ENCODE assay signal across 11 cellular contexts in genomic region chrX:23803931-23804381, GRCh38. TPM values are rescaled to one million over a fixed set of nuclear protein-coding genes. Genes with fewer than 3 reads are reported as not detected.
DNase-seq lines count a peak whose midpoint lies in the region; ATAC-seq, FAIRE-seq and TF ChIP-seq lines count a peak whose summit lies in the region.
"Had no signal": no experiment of that assay in that cellular context is flagged by ENCODE, and none has a peak within 500 bp of the region (broad histone marks: within the 10 kb centered on the region; RNA-seq: fewer than 3 reads in every experiment).

No MANE protein-coding gene starts in this region.

- no peak overlapping the region for H3K27ac Mint-ChIP-seq in CD4-positive, alpha-beta memory T cell
- no peak overlapping the region for H3K27ac Mint-ChIP-seq in CD4-positive, alpha-beta T cell

- H3K4me3 Mint-ChIP-seq in CD4-positive, alpha-beta memory T cell: no peak overlapping the region
- no peak overlapping the region for H3K4me3 Mint-ChIP-seq in CD4-positive, alpha-beta T cell

- H3K23me2 ChIP-seq in H1 (ENCODE audit: low read depth, low read length): no peaks in the 10 kb centered on the region

- no peak overlapping the region for H3K4ac ChIP-seq in H1 (replicated peaks; ENCODE audit: insufficient read length, low read depth, low read length)

- H4K20me1 ChIP-seq in H1 (replicated peaks in 1 of 2; ENCODE audit: control insufficient read depth in 1 of 2, insufficient read depth in 2 of 2, low read length in 2 of 2): no peaks in the 10 kb centered on the region

- no peaks in the 10 kb centered on the region for H3K9me3 Mint-ChIP-seq in CD4-positive, alpha-beta memory T cell
- no peaks in the 10 kb centered on the region for H3K9me3 Mint-ChIP-seq in CD4-positive, alpha-beta T cell

- H3K36me3 ChIP-seq in H1 (ENCODE audit: control insufficient read depth in 2 of 4, insufficient read depth in 4 of 4, low read length in 3 of 4) (no peaks in the 10 kb centered on the region), uterus (no peaks in the 10 kb centered on the region)
- H3K36me3 ChIP-seq in CD4-positive, alpha-beta memory T cell (ENCODE audit: insufficient read depth, low read length): no peaks in the 10 kb centered on the region

- H3K18ac ChIP-seq in H1 (ENCODE audit: extremely low read depth, low read length): no peak overlapping the region

- no peaks in the 10 kb centered on the region for H3K79me2 ChIP-seq in H1 (ENCODE audit: control insufficient read depth in 1 of 2, insufficient read depth in 2 of 2, low read length in 2 of 2)

- H4K8ac ChIP-seq in H1 (ENCODE audit: extremely low read depth, insufficient read depth, low read length): no peak overlapping the region

- CTCF ChIA-PET in H1 (lab: Charles Lee; ENCODE audit: partially characterized antibody): no interaction called here
- CTCF ChIA-PET in CD4-positive, alpha-beta memory T cell (lab: Charles Lee; ENCODE audit: partially characterized antibody): interaction anchor here (1.4 kb wide), 1 partner anchor 111 kb away, joined by 3 read pairs; no protein-coding TSS in a partner anchor
- CTCF ChIA-PET in CD4-positive, alpha-beta T cell (lab: Charles Lee): no interaction called here

- no peak overlapping the region for H2BK15ac ChIP-seq in H1 (ENCODE audit: low read length)

- H3K23ac ChIP-seq in H1 (ENCODE audit: insufficient read length): no peak overlapping the region

- H3K4me1 ChIP-seq in H1 (replicated peaks in 1 of 4; ENCODE audit: control insufficient read depth in 3 of 4, insufficient read depth in 4 of 4, low read length in 3 of 4): no peaks in the 10 kb centered on the region
- H3K4me1 ChIP-seq in uterus: no peaks in the 10 kb centered on the region
- no peaks in the 10 kb centered on the region for H3K4me1 ChIP-seq in CD4-positive, alpha-beta memory T cell (ENCODE audit: insufficient read depth, low read length)

- no peak for FAIRE-seq in H1 (lab: Jason Lieb, UNC)
- FAIRE-seq: A204.1 had no signal

- no peak for ATAC-seq in GM19324 (IDR thresholded peaks at IDR 0.05; ENCODE audit: low FRiP score, unreplicated experiment)
- ATAC-seq in CD4-positive, alpha-beta T cell (ENCODE audit: poor library complexity): no peak

- no peak overlapping the region for H3K9ac ChIP-seq in H1 (replicated peaks in 1 of 4; ENCODE audit: extremely low read depth in 1 of 4, low read depth in 3 of 4, low read length in 3 of 4)

- H2BK120ac ChIP-seq in H1 (replicated peaks; ENCODE audit: low read depth, low read length): no peak overlapping the region

- H2BK12ac ChIP-seq in H1 (ENCODE audit: low read depth, low read length): no peak overlapping the region

- intact Hi-C loops in uterus (cut with DNase I; ENCODE audit: low total_unique reads): no loop called here
- intact Hi-C loops in CD4-positive, alpha-beta memory T cell (cut with micrococcal nuclease): no loop called here
- intact Hi-C loops in CD4-positive, alpha-beta T cell (cut with DNase I, micrococcal nuclease): no loop called here

- no peak overlapping the region for H2BK20ac ChIP-seq in H1 (ENCODE audit: low read length)

- TF ChIP-seq CTCF in H1 (IDR thresholded peaks at IDR 0.05; ENCODE audit: control extremely low read depth in 1 of 3, insufficient read depth in 1 of 3, low read depth in 1 of 3, low read length in 3 of 3): no peak
- TF ChIP-seq CTCF in uterus (IDR thresholded peaks at IDR 0.05): no peak
- TF ChIP-seq CTCF in CD4-positive, alpha-beta T cell (IDR thresholded peaks at IDR 0.05): no peak

- no peaks in the 10 kb centered on the region for H3K79me1 ChIP-seq in H1 (ENCODE audit: low read depth, low read length)

- TF ChIP-seq RAD21 in H1 (IDR thresholded peaks at IDR 0.05 in 1 of 2, conservative IDR thresholded peaks at IDR 0.05 in 1 of 2; ENCODE audit: low read depth in 2 of 2, low read length in 2 of 2): no peak

- H4K5ac ChIP-seq in H1 (ENCODE audit: insufficient read length, low read depth, low read length): no peak overlapping the region

- H3K27ac ChIP-seq in H1 (ENCODE audit: low read depth, low read length) (no peak overlapping the region), uterus (peak overlapping the region; percentile 39 to 50)
- H3K27ac ChIP-seq in CD4-positive, alpha-beta memory T cell (ENCODE audit: low read depth, low read length): no peak overlapping the region
- no peak overlapping the region for H3K27ac ChIP-seq in CD4-positive, alpha-beta T cell (ENCODE audit: low read depth, low read length)

- H3K9me3 ChIP-seq in H1 (ENCODE audit: insufficient read depth in 2 of 2, low read depth in 1 of 2, low read length in 1 of 2): no peaks in the 10 kb centered on the region
- no peaks in the 10 kb centered on the region for H3K9me3 ChIP-seq in uterus
- no peaks in the 10 kb centered on the region for H3K9me3 ChIP-seq in CD4-positive, alpha-beta memory T cell (ENCODE audit: control insufficient read depth in 1 of 2, low read length in 2 of 2)
- no peaks in the 10 kb centered on the region for H3K9me3 ChIP-seq in CD4-positive, alpha-beta T cell (ENCODE audit: control insufficient read depth, low read length)

- no peaks in the 10 kb centered on the region for H3K27me3 Mint-ChIP-seq in CD4-positive, alpha-beta memory T cell
- H3K27me3 Mint-ChIP-seq in CD4-positive, alpha-beta T cell: no peaks in the 10 kb centered on the region

- no peak overlapping the region for H3K4me2 ChIP-seq in H1 (ENCODE audit: insufficient read depth in 1 of 2, low read depth in 2 of 2, low read length in 2 of 2)

- no peak overlapping the region for H2BK5ac ChIP-seq in H1 (ENCODE audit: low read depth, low read length)

- 91% methylated on average over 4 of the region's 5 CpGs; no CpG with 5 or more reads in 1 of the 2 experiments for WGBS in H1 (ENCODE audit: extremely low coverage in 1 of 2, insufficient coverage in 1 of 2, insufficient read length in 1 of 2, insufficient replicate concordance in 2 of 2, low coverage in 1 of 2, low lambda C conversion rate in 2 of 2, missing lambda C conversion rate in 1 of 2), 2 experiments

- DNase-seq in NCI-H2029 (lab: John Stamatoyannopoulos, UW) (peak; percentile 3), NCI-H2029 treated with DMSO at 0.1 percent for 48 hours (lab: John Stamatoyannopoulos, UW) (no peak), H1 (ENCODE audit: low read depth in 1 of 2, low spot score in 2 of 2) (no peak), mesenteric fat pad (ENCODE audit: low spot score) (peak; percentile 71), uterus (no peak)
- DNase-seq in CD4-positive, alpha-beta memory T cell: no peak
- DNase-seq in CD4-positive, alpha-beta T cell: no peak
- DNase-seq: amygdala, NCI-H1436 treated with DMSO at 0.1 percent for 48 hours had no signal

- TF ChIP-seq POLR2A in H1 (IDR thresholded peaks at IDR 0.05; ENCODE audit: control extremely low read depth in 1 of 2, low read depth in 2 of 2, low read length in 2 of 2) (no peak), uterus (IDR thresholded peaks at IDR 0.05) (no peak)

- no peak for TF ChIP-seq EP300 in H1 (IDR thresholded peaks at IDR 0.05; ENCODE audit: borderline replicate concordance in 1 of 2, low read depth in 2 of 2, low read length in 2 of 2)

- no peak overlapping the region for H2AFZ ChIP-seq in H1 (ENCODE audit: low read length)

- H3K4me3 ChIP-seq in H1 (ENCODE audit: extremely low read depth in 1 of 4, insufficient read depth in 2 of 4, low read depth in 3 of 4, low read length in 4 of 4) (no peak overlapping the region), uterus (no peak overlapping the region)
- H3K4me3 ChIP-seq in CD4-positive, alpha-beta memory T cell (ENCODE audit: low read length in 2 of 2): no peak overlapping the region

- H3K27me3 ChIP-seq in H1 (replicated peaks in 1 of 4; ENCODE audit: control insufficient read depth in 3 of 4, extremely low read depth in 1 of 4, insufficient read depth in 3 of 4, low read length in 3 of 4) (no peaks in the 10 kb centered on the region), uterus (no peaks in the 10 kb centered on the region)
- no peaks in the 10 kb centered on the region for H3K27me3 ChIP-seq in CD4-positive, alpha-beta memory T cell (ENCODE audit: insufficient read depth, low read length)
- no peaks in the 10 kb centered on the region for H3K27me3 ChIP-seq in CD4-positive, alpha-beta T cell (ENCODE audit: control insufficient read depth, insufficient read depth, low read length)

- H2AK5ac ChIP-seq in H1 (ENCODE audit: low read depth, low read length): no peak overlapping the region

- no peaks in the 10 kb centered on the region for H3K36me3 Mint-ChIP-seq in CD4-positive, alpha-beta memory T cell
- no peaks in the 10 kb centered on the region for H3K36me3 Mint-ChIP-seq in CD4-positive, alpha-beta T cell (ENCODE audit: low read depth)

- peaks cover 0 to 4% (median 2%) of the 10 kb centered on the region in 4 donors for H3K4me1 Mint-ChIP-seq in CD4-positive, alpha-beta memory T cell
- H3K4me1 Mint-ChIP-seq in CD4-positive, alpha-beta T cell (ENCODE audit: low read depth): no peaks in the 10 kb centered on the region

- no peak overlapping the region for H3K56ac ChIP-seq in H1 (replicated peaks; ENCODE audit: insufficient read length, low read depth, low read length)

- POLR2A ChIA-PET in H1 (lab: Charles Lee; ENCODE audit: partially characterized antibody): no interaction called here
- POLR2A ChIA-PET in CD4-positive, alpha-beta memory T cell (lab: Charles Lee; ENCODE audit: partially characterized antibody): no interaction called here
- POLR2A ChIA-PET in CD4-positive, alpha-beta T cell (lab: Charles Lee): no interaction called here

- no peak overlapping the region for H4K91ac ChIP-seq in H1 (replicated peaks; ENCODE audit: insufficient read length, low read length)

- H3K14ac ChIP-seq in H1 (ENCODE audit: insufficient read length): no peak overlapping the region

TF ChIP-seq in H1, 55 proteins besides CTCF, POLR2A, EP300 and RAD21:
- peak; percentile 93 for TF ChIP-seq CEBPB (IDR thresholded peaks at IDR 0.05; ENCODE audit: low read depth, low read length)
- no peak for TF ChIP-seq CBX8 (IDR thresholded peaks at IDR 0.05; ENCODE audit: borderline replicate concordance, low read depth, low read length)
- no peak for TF ChIP-seq SP2 (IDR thresholded peaks at IDR 0.05; ENCODE audit: low read length)

RNA-seq across cellular contexts. Expression of gene SAT1, which starts 21.0 kb away (rescaled TPM):
- total RNA-seq in H1 (2021; fragmentation: NEBNext Ultra II Directional; extraction: Animal tissue kit (Norgen Biotek cat#: 25700)): 26.3 and 29.2 TPM in 2 replicates
- 23.4 and 36.8 TPM in 2 replicates for polyA plus RNA-seq in H1 (2011; rRNA removed)
- 58.5 TPM for polyA plus RNA-seq in H1 (2011; cell fraction: cytosol; rRNA removed)
- polyA plus RNA-seq in H1 (2011; cell fraction: nucleus; rRNA removed): 15.9 TPM
- polyA plus RNA-seq in H1 (2012, experiment 1 of 2): 44.4 to 69.5 TPM (median 50.8 TPM) in 4 replicates
- 24.3 TPM for polyA plus RNA-seq in H1 (2012, experiment 2 of 2)
- polyA plus RNA-seq in H1 (2013, experiment 1 of 2): 42.9 TPM
- 42.0 TPM for polyA plus RNA-seq in H1 (2013, experiment 2 of 2)
- polyA minus RNA-seq in H1 (2011; rRNA and poly(A)+ RNA removed): 17.1 and 18.3 TPM in 2 replicates
- 10.9 TPM for polyA minus RNA-seq in H1 (2011; cell fraction: cytosol; rRNA and poly(A)+ RNA removed)
- 25.7 TPM for polyA minus RNA-seq in H1 (2011; cell fraction: nucleus; rRNA and poly(A)+ RNA removed)
- total RNA-seq in mesenteric fat pad (859 TPM), uterus (100 to 1,000 TPM; 116 to 358 (median 220) TPM)
- 100 to 1,000 TPM; 139 to 145 TPM for total RNA-seq in CD4-positive, alpha-beta memory T cell
- 100 to 1,000 TPM; 127 to 134 TPM for polyA plus RNA-seq in CD4-positive, alpha-beta memory T cell
- total RNA-seq in CD4-positive, alpha-beta T cell: 100 to 1,000 TPM; 305 to 312 TPM

Comparison
In these comparisons a context has a peak if more than half of its experiments do, and no peak if none do; other contexts are left out.
1. DNase-seq: peak in NCI-H2029 (single experiment) and mesenteric fat pad (single experiment); none in NCI-H2029 treated with DMSO at 0.1 percent for 48 hours (single experiment), H1 (0 of 2), uterus (0 of 2), CD4-positive, alpha-beta memory T cell (0 of 5) and CD4-positive, alpha-beta T cell (0 of 10).
2. H3K27ac ChIP-seq: peak in uterus (2 of 2); none in H1 (single experiment), CD4-positive, alpha-beta memory T cell (single experiment) and CD4-positive, alpha-beta T cell (single experiment).